Comparison of ENCODE assay signal across 14 cellular contexts in genomic region chr20:49572857-49573256, GRCh38. TPM values are rescaled to one million over a fixed set of nuclear protein-coding genes. Genes with fewer than 3 reads are reported as not detected.
DNase-seq lines count a peak whose midpoint lies in the region; ATAC-seq and TF ChIP-seq lines count a peak whose summit lies in the region.
"Had no signal": no experiment of that assay in that cellular context is flagged by ENCODE, and none has a peak within 500 bp of the region (broad histone marks: within the 10 kb centered on the region; RNA-seq: fewer than 3 reads in every experiment).

No MANE protein-coding gene starts in this region.

- H3K4me2 ChIP-seq in BLaER1 treated with 17β-estradiol and CSF1 and Interleukin-3, amounts not matched to agents 10 nM and 100 nM: peak overlapping the region; percentile 49 to 93 (median 83)
- H3K4me2 ChIP-seq in GM23248 (ENCODE audit: unreplicated experiment) (peak overlapping the region; percentile 54), mesendoderm (ENCODE audit: low read length) (no peak overlapping the region)

- H3K9me3 ChIP-seq in BLaER1 treated with 17β-estradiol and CSF1 and Interleukin-3, amounts not matched to agents 10 nM and 100 nM (replicated peaks in 1 of 11): peaks cover 0 to 9% (median 7%) of the 10 kb centered on the region in 11 experiments; a peak in 14 of 22 replicates
- H3K9me3 ChIP-seq in GM23248 (ENCODE audit: low read depth): no peaks in the 10 kb centered on the region
- H3K9me3 ChIP-seq in transverse colon: no peaks in the 10 kb centered on the region

- no peak for TF ChIP-seq EP300 in transverse colon (IDR thresholded peaks at IDR 0.05; ENCODE audit: low read depth)

- peaks cover under 1 to 30% (median 6%) of the 10 kb centered on the region in 11 experiments for H3K27me3 ChIP-seq in BLaER1 treated with 17β-estradiol and CSF1 and Interleukin-3, amounts not matched to agents 10 nM and 100 nM
- H3K27me3 ChIP-seq in GM23248 (replicated peaks; ENCODE audit: insufficient read depth): no peaks in the 10 kb centered on the region
- H3K27me3 ChIP-seq in mesendoderm (ENCODE audit: insufficient read depth, low read length, poor library complexity): no peaks in the 10 kb centered on the region
- peaks cover 35% of the 10 kb centered on the region for H3K27me3 ChIP-seq in transverse colon

- H2AK5ac ChIP-seq in mesendoderm (ENCODE audit: low read length): no peak overlapping the region

- no peak for TF ChIP-seq POLR2A in transverse colon (IDR thresholded peaks at IDR 0.05)

- peak overlapping the region in 9 of 11 experiments; percentile 9 to 62 (median 56); a peak in 17 of 22 replicates for H3K9ac ChIP-seq in BLaER1 treated with 17β-estradiol and CSF1 and Interleukin-3, amounts not matched to agents 10 nM and 100 nM
- peak overlapping the region; percentile 85 for H3K9ac ChIP-seq in GM23248
- no peak overlapping the region for H3K9ac ChIP-seq in mesendoderm (ENCODE audit: low read length)

- ATAC-seq in GM18873 (IDR thresholded peaks at IDR 0.05; ENCODE audit: low FRiP score, unreplicated experiment): no peak
- ATAC-seq: HepG2 had no signal

- peak overlapping the region; percentile 62 for H3K4me3 Mint-ChIP-seq in activated T-helper 1 cell treated with anti-CD3 and anti-CD28 coated beads, Interleukin-12 subunit alpha, Interleukin-12 subunit beta, Interleukin-2, Interleukin-4 antibody, amounts not matched to agents 30 ng/mL and 10 ng/mL and 1 ng/mL, durations not matched to agents 14 hours and 24 hours and 36 hours

- peaks cover 61% of the 10 kb centered on the region for H3K4me1 Mint-ChIP-seq in activated T-helper 1 cell treated with anti-CD3 and anti-CD28 coated beads, Interleukin-12 subunit alpha, Interleukin-12 subunit beta, Interleukin-2, Interleukin-4 antibody, amounts not matched to agents 30 ng/mL and 10 ng/mL and 1 ng/mL, durations not matched to agents 14 hours and 24 hours and 36 hours (ENCODE audit: low read depth)

- no peak for DNase-seq in GM23248
- no peak for DNase-seq in activated T-helper 1 cell treated with anti-CD3 and anti-CD28 coated beads, Interleukin-12 subunit alpha, Interleukin-12 subunit beta, Interleukin-2, Interleukin-4 antibody, amounts not matched to agents 30 ng/mL and 10 ng/mL and 1 ng/mL, durations not matched to agents 14 hours and 24 hours and 36 hours (ENCODE audit: low spot score)
- DNase-seq in mesendoderm: peak; percentile 59
- DNase-seq in transverse colon: no peak
- DNase-seq in T-helper 9 cell: no peak
- DNase-seq: NCI-H1105 treated with DMSO at 0.1 percent for 48 hours; NCI-H748 treated with DMSO at 0.1 percent for 48 hours; stimulated activated CD4-positive, alpha-beta T cell treated with anti-CD3 and anti-CD28 coated beads, Interleukin-2, amount 100 ng/mL, for 48 hours; stimulated activated naive CD4-positive, alpha-beta T cell treated with Interleukin-2 at 50 U/mL for 16 hours had no signal

- H2BK5ac ChIP-seq in mesendoderm (ENCODE audit: low read length): no peak overlapping the region

- H3K79me2 ChIP-seq in GM23248 (ENCODE audit: insufficient read depth): no peaks in the 10 kb centered on the region
- H3K79me2 ChIP-seq in mesendoderm (ENCODE audit: control insufficient read depth, insufficient read depth, low read length): no peaks in the 10 kb centered on the region

- H3K36me3 ChIP-seq in BLaER1 treated with 17β-estradiol and CSF1 and Interleukin-3, amounts not matched to agents 10 nM and 100 nM: no peaks in the 10 kb centered on the region
- H3K36me3 ChIP-seq in GM23248 (ENCODE audit: low read depth) (no peaks in the 10 kb centered on the region), mesendoderm (ENCODE audit: control insufficient read depth, insufficient read depth, low read length) (no peaks in the 10 kb centered on the region), transverse colon (no peaks in the 10 kb centered on the region)

- peaks cover 22% of the 10 kb centered on the region for H3K27me3 Mint-ChIP-seq in activated T-helper 1 cell treated with anti-CD3 and anti-CD28 coated beads, Interleukin-12 subunit alpha, Interleukin-12 subunit beta, Interleukin-2, Interleukin-4 antibody, amounts not matched to agents 30 ng/mL and 10 ng/mL and 1 ng/mL, durations not matched to agents 14 hours and 24 hours and 36 hours (ENCODE audit: insufficient read depth)

- H3K23ac ChIP-seq in mesendoderm (ENCODE audit: low read length): no peak overlapping the region

- H4K5ac ChIP-seq in mesendoderm (ENCODE audit: low read length): peak overlapping the region; percentile 68

- no peak overlapping the region for H2AFZ ChIP-seq in GM23248

- peaks cover 31 to 94% (median 87%) of the 10 kb centered on the region in 10 experiments for H3K4me1 ChIP-seq in BLaER1 treated with 17β-estradiol and CSF1 and Interleukin-3, amounts not matched to agents 10 nM and 100 nM
- peaks cover 31% of the 10 kb centered on the region for H3K4me1 ChIP-seq in GM23248 (ENCODE audit: insufficient read depth)
- H3K4me1 ChIP-seq in mesendoderm (ENCODE audit: control insufficient read depth, low read depth, low read length): peaks cover 12% of the 10 kb centered on the region
- peaks cover 0 to 2% (median 0%) of the 10 kb centered on the region in 4 donors for H3K4me1 ChIP-seq in transverse colon

- H3K9me3 Mint-ChIP-seq in activated T-helper 1 cell treated with anti-CD3 and anti-CD28 coated beads, Interleukin-12 subunit alpha, Interleukin-12 subunit beta, Interleukin-2, Interleukin-4 antibody, amounts not matched to agents 30 ng/mL and 10 ng/mL and 1 ng/mL, durations not matched to agents 14 hours and 24 hours and 36 hours: peaks cover 9% of the 10 kb centered on the region

- no peak for TF ChIP-seq CTCF in transverse colon (IDR thresholded peaks at IDR 0.05)

- peaks cover 9% of the 10 kb centered on the region for H3K36me3 Mint-ChIP-seq in activated T-helper 1 cell treated with anti-CD3 and anti-CD28 coated beads, Interleukin-12 subunit alpha, Interleukin-12 subunit beta, Interleukin-2, Interleukin-4 antibody, amounts not matched to agents 30 ng/mL and 10 ng/mL and 1 ng/mL, durations not matched to agents 14 hours and 24 hours and 36 hours (ENCODE audit: low read depth)

- H3K18ac ChIP-seq in mesendoderm (ENCODE audit: low read length): no peak overlapping the region

- H2BK15ac ChIP-seq in mesendoderm (replicated peaks; ENCODE audit: low read depth): no peak overlapping the region

- H4K8ac ChIP-seq in mesendoderm (ENCODE audit: low read depth, low read length): no peak overlapping the region

- H2BK120ac ChIP-seq in mesendoderm (ENCODE audit: low read depth, low read length): no peak overlapping the region

- no peak overlapping the region for H3K4ac ChIP-seq in mesendoderm (ENCODE audit: low read depth, low read length)

- in situ Hi-C loops in GM23248 (cut with MboI): no loop called here
- in situ Hi-C loops in transverse colon (cut with MboI; ENCODE audit: low pct_ligation_motif_present in 1 of 4, low pct_unique_long_range_greater_than_20kb in 1 of 4, low sequenced_read_pairs in 3 of 4): no loop called here

- peak overlapping the region in 6 of 10 experiments; percentile 9 to 32 (median 19); a peak in 8 of 20 replicates for H3K4me3 ChIP-seq in BLaER1 treated with 17β-estradiol and CSF1 and Interleukin-3, amounts not matched to agents 10 nM and 100 nM
- H3K4me3 ChIP-seq in GM23248 (no peak overlapping the region), mesendoderm (ENCODE audit: low read length) (no peak overlapping the region), transverse colon (no peak overlapping the region)
- H3K4me3 ChIP-seq: SK-N-MC had no signal

- H3K9me2 ChIP-seq in GM23248 (ENCODE audit: insufficient read depth): no peaks in the 10 kb centered on the region

- peak overlapping the region in 8 of 11 experiments; percentile 50 to 76 (median 70); a peak in 16 of 22 replicates for H3K27ac ChIP-seq in BLaER1 treated with 17β-estradiol and CSF1 and Interleukin-3, amounts not matched to agents 10 nM and 100 nM
- peak overlapping the region; percentile 100 for H3K27ac ChIP-seq in GM23248
- H3K27ac ChIP-seq in mesendoderm (ENCODE audit: low read depth, low read length): no peak overlapping the region
- peak overlapping the region in 2 of 4 donors; percentile 2 to 5 for H3K27ac ChIP-seq in transverse colon
- H3K27ac ChIP-seq: C4-2B, SK-N-MC had no signal

- H4K20me1 ChIP-seq in BLaER1 treated with 17β-estradiol and CSF1 and Interleukin-3, amounts not matched to agents 10 nM and 100 nM: no peaks in the 10 kb centered on the region
- no peaks in the 10 kb centered on the region for H4K20me1 ChIP-seq in GM23248 (ENCODE audit: insufficient read depth)

- H3F3A ChIP-seq in GM23248 (ENCODE audit: insufficient read depth): peaks cover 57% of the 10 kb centered on the region

- intact Hi-C loops in activated T-helper 1 cell treated with anti-CD3 and anti-CD28 coated beads, Interleukin-12 subunit alpha, Interleukin-12 subunit beta, Interleukin-2, Interleukin-4 antibody, amounts not matched to agents 30 ng/mL and 10 ng/mL and 1 ng/mL, durations not matched to agents 14 hours and 24 hours and 36 hours (cut with micrococcal nuclease): loop anchor here (2.0 to 5.0 kb wide), 2 partner anchors 18 to 34 kb away; no protein-coding TSS in a partner anchor
- intact Hi-C loops in transverse colon (cut with DNase I; ENCODE audit: low total_unique reads): no loop called here

- WGBS in GM23248 (ENCODE audit: low coverage in 1 of 2, low lambda C conversion rate in 2 of 2, missing lambda C conversion rate in 2 of 2), 2 experiments: 55 to 59% methylated on average over 6 of the region's 6 CpGs
- WGBS in mesendoderm (ENCODE audit: extremely low coverage, insufficient coverage, low lambda C conversion rate): no CpG with 5 or more reads among the region's 6 CpGs
- 50 to 54% methylated on average over 6 of the region's 6 CpGs for WGBS in transverse colon (ENCODE audit: low coverage in 1 of 2), 2 donors

- no peaks in the 10 kb centered on the region for H3K79me1 ChIP-seq in mesendoderm (ENCODE audit: low read length)

- H3K27ac Mint-ChIP-seq in activated T-helper 1 cell treated with anti-CD3 and anti-CD28 coated beads, Interleukin-12 subunit alpha, Interleukin-12 subunit beta, Interleukin-2, Interleukin-4 antibody, amounts not matched to agents 30 ng/mL and 10 ng/mL and 1 ng/mL, durations not matched to agents 14 hours and 24 hours and 36 hours: peak overlapping the region; percentile 87

- peak overlapping the region; percentile 76 for H3K56ac ChIP-seq in mesendoderm (ENCODE audit: low read length)

RNA-seq across cellular contexts. Expression of gene PTGIS, which starts 4.9 kb away (rescaled TPM):
- total RNA-seq in GM23248 (2014; rRNA removed; shearing (Covaris generic)): 178 and 192 TPM in 2 replicates
- 109 and 114 TPM in 2 replicates for polyA plus RNA-seq in GM23248 (2016; fragmentation: Nextera tagmentation; extraction: Ambion mirVana)
- total RNA-seq in activated T-helper 1 cell treated with anti-CD3 and anti-CD28 coated beads, Interleukin-12 subunit alpha, Interleukin-12 subunit beta, Interleukin-2, Interleukin-4 antibody, amounts not matched to agents 30 ng/mL and 10 ng/mL and 1 ng/mL, durations not matched to agents 14 hours and 24 hours and 36 hours: 40.6 and 43.6 TPM in 2 replicates
- polyA plus RNA-seq in mesendoderm (2013, experiment 1 of 2): 13.1 TPM
- 13.0 TPM for polyA plus RNA-seq in mesendoderm (2013, experiment 2 of 2)
- 10 to 100 TPM in 3 of 4 donors, 1 to 10 TPM in 1; 9.4 to 22.3 (median 15.6) TPM for total RNA-seq in transverse colon
- total RNA-seq: HepG2 had no signal
- polyA plus RNA-seq: HepG2 had no signal

Comparison
In these comparisons a context has a peak if more than half of its experiments do, and no peak if none do; other contexts are left out.
1. H3K4me3 ChIP-seq: peak in BLaER1 treated with 17β-estradiol and CSF1 and Interleukin-3, amounts not matched to agents 10 nM and 100 nM (6 of 10); none in GM23248 (single experiment), mesendoderm (single experiment) and transverse colon (0 of 4).